1 cellular context compared by ENCODE assay signal in genomic region chr19:47430041-47430802, GRCh38.
TF ChIP-seq lines count a peak whose summit lies in the region.

No MANE protein-coding gene starts in this region.

TF ChIP-seq in HepG2, 621 proteins besides CTCF, POLR2A, EP300 and RAD21 (continued from another document and continues in another):
- TF ChIP-seq BCLAF1 (IDR thresholded peaks at IDR 0.05): no peak
- peak; percentile 77 for TF ChIP-seq ZNF564 (CRISPR knock-in tag; IDR thresholded peaks at IDR 0.05)
- no peak for TF ChIP-seq FOXK2 (IDR thresholded peaks at IDR 0.05)
- peak; percentile 71; the same call in 1 of the 2 replicates for TF ChIP-seq ZNF558 (CRISPR knock-in tag; IDR thresholded peaks at IDR 0.05; ENCODE audit: borderline replicate concordance)
- TF ChIP-seq IKZF1 (IDR thresholded peaks at IDR 0.05): no peak
- 0 out of 2 replicates have a peak, but pooled peaks have one; percentile 60 for TF ChIP-seq ZNF251 (CRISPR knock-in tag; IDR thresholded peaks at IDR 0.05)
- peak; percentile 52; the same call in 1 of the 2 replicates for TF ChIP-seq ZBTB33 (CRISPR knock-in tag; IDR thresholded peaks at IDR 0.05)
- no peak for TF ChIP-seq SOX13 (IDR thresholded peaks at IDR 0.05)
- no peak for TF ChIP-seq SOX13 (CRISPR knock-in tag; conservative IDR thresholded peaks at IDR 0.05 in 1 of 2, IDR thresholded peaks at IDR 0.05 in 1 of 2)
- TF ChIP-seq FIP1L1 (IDR thresholded peaks at IDR 0.05; ENCODE audit: borderline replicate concordance, insufficient read depth, low read depth, low read length): no peak
- TF ChIP-seq ZNF260 (CRISPR knock-in tag; IDR thresholded peaks at IDR 0.05; ENCODE audit: borderline replicate concordance, low read depth): no peak
- no peak for TF ChIP-seq SNAPC5 (CRISPR knock-in tag; IDR thresholded peaks at IDR 0.05; ENCODE audit: borderline replicate concordance)
- peak; percentile 39 for TF ChIP-seq ELF3 (CRISPR knock-in tag; IDR thresholded peaks at IDR 0.05)
- TF ChIP-seq ZNF441 (CRISPR knock-in tag; IDR thresholded peaks at IDR 0.05; ENCODE audit: borderline replicate concordance): peak; percentile 42; the same call in 1 of the 2 replicates
- TF ChIP-seq CREB1 (IDR thresholded peaks at IDR 0.05): no peak
- TF ChIP-seq CREB1 (CRISPR knock-in tag; IDR thresholded peaks at IDR 0.05): no peak
- no peak for TF ChIP-seq MED8 (CRISPR knock-in tag; IDR thresholded peaks at IDR 0.05; ENCODE audit: insufficient replicate concordance)
- peak; percentile 46 for TF ChIP-seq GMEB1 (CRISPR knock-in tag; IDR thresholded peaks at IDR 0.05; ENCODE audit: borderline replicate concordance)
- no peak for TF ChIP-seq ZNF740 (CRISPR knock-in tag; IDR thresholded peaks at IDR 0.05)
- 0 out of 2 replicates have a peak, but pooled peaks have one; percentile 68 for TF ChIP-seq HMGXB3 (CRISPR knock-in tag; IDR thresholded peaks at IDR 0.05; ENCODE audit: borderline replicate concordance)
- 0 out of 2 replicates have a peak, but pooled peaks have one; percentile 19 for TF ChIP-seq ZNF557 (CRISPR knock-in tag; IDR thresholded peaks at IDR 0.05)
- no peak for TF ChIP-seq RCOR2 (CRISPR knock-in tag; IDR thresholded peaks at IDR 0.05)
- peak; percentile 24; the same call in 1 of the 2 replicates for TF ChIP-seq ZSCAN20 (CRISPR knock-in tag; IDR thresholded peaks at IDR 0.05; ENCODE audit: borderline replicate concordance)
- peak; percentile 95 for TF ChIP-seq MAX (IDR thresholded peaks at IDR 0.05)
- TF ChIP-seq CEBPG (CRISPR knock-in tag; IDR thresholded peaks at IDR 0.05): no peak
- 0 out of 2 replicates have a peak, but pooled peaks have one; percentile 49 for TF ChIP-seq ZNF782 (CRISPR knock-in tag; IDR thresholded peaks at IDR 0.05; ENCODE audit: borderline replicate concordance)
- peak; percentile 53; the same call in 1 of the 2 replicates for TF ChIP-seq SP5 (CRISPR knock-in tag; IDR thresholded peaks at IDR 0.05; ENCODE audit: borderline replicate concordance, low read depth)
- TF ChIP-seq ZBTB39 (CRISPR knock-in tag; IDR thresholded peaks at IDR 0.05): peak; percentile 23; the same call in 1 of the 2 replicates
- TF ChIP-seq ETS1 (CRISPR knock-in tag; IDR thresholded peaks at IDR 0.05): no peak
- no peak for TF ChIP-seq ELF4 (CRISPR knock-in tag; IDR thresholded peaks at IDR 0.05; ENCODE audit: borderline replicate concordance)
- 0 out of 2 replicates have a peak, but pooled peaks have one; percentile 81 for TF ChIP-seq ZNF607 (CRISPR knock-in tag; IDR thresholded peaks at IDR 0.05; ENCODE audit: borderline replicate concordance)
- TF ChIP-seq ZBTB26 (CRISPR knock-in tag; IDR thresholded peaks at IDR 0.05; ENCODE audit: borderline replicate concordance): 0 out of 2 replicates have a peak, but pooled peaks have one; percentile 45
- TF ChIP-seq ZNF816 (CRISPR knock-in tag; IDR thresholded peaks at IDR 0.05; ENCODE audit: borderline replicate concordance): no peak
- TF ChIP-seq ZNF138 (CRISPR knock-in tag; IDR thresholded peaks at IDR 0.05; ENCODE audit: low read depth): 0 out of 2 replicates have a peak, but pooled peaks have one; percentile 53
- TF ChIP-seq ZNF710 (CRISPR knock-in tag; IDR thresholded peaks at IDR 0.05; ENCODE audit: borderline replicate concordance): no peak
- no peak for TF ChIP-seq PHF21A (CRISPR knock-in tag; IDR thresholded peaks at IDR 0.05)
- no peak for TF ChIP-seq ZNF570 (CRISPR knock-in tag; IDR thresholded peaks at IDR 0.05; ENCODE audit: borderline replicate concordance)
- TF ChIP-seq ZIK1 (CRISPR knock-in tag; IDR thresholded peaks at IDR 0.05; ENCODE audit: borderline replicate concordance, low read depth): peak; percentile 92
- no peak for TF ChIP-seq ZNF264 (CRISPR knock-in tag; IDR thresholded peaks at IDR 0.05)
- TF ChIP-seq ZNF430 (CRISPR knock-in tag; IDR thresholded peaks at IDR 0.05): peak; percentile 65; the same call in 1 of the 2 replicates
- no peak for TF ChIP-seq ZNF432 (CRISPR knock-in tag; IDR thresholded peaks at IDR 0.05; ENCODE audit: borderline replicate concordance)
- no peak for TF ChIP-seq PLSCR1 (CRISPR knock-in tag; IDR thresholded peaks at IDR 0.05; ENCODE audit: borderline replicate concordance)
